ENCODE assay signal across 19 cellular contexts in the genomic region with DNA sequence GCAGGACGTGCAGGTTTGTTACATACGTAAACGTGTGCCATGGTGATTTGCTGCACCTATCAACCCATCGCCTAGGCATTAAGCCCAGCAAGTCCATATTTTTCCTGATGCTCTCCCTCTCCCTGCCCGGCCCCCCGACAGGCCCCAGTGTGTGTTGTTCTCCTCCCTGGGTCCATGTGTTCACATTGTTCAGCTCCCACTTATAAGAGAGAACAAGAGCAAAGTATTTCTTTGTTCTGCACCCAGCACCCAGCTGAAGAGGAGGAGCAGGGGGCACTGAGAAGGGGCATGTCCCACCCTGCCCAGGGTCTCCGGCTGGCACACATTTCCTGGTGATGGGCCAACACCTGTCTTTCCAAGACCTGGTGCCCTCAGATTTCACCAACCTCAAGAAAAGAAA.
DNase-seq lines count a peak whose midpoint lies in the region; ATAC-seq and TF ChIP-seq lines count a peak whose summit lies in the region.
"Had no signal": no experiment of that assay in that cellular context is flagged by ENCODE, and none has a peak within 500 bp of the region (broad histone marks: within the 10 kb centered on the region; RNA-seq: fewer than 3 reads in every experiment).

No MANE protein-coding gene starts in this region.

- H3K79me1 ChIP-seq in neuronal stem cell (ENCODE audit: low read depth, low read length) = no peaks in the 10 kb centered on the region

- H3K9ac ChIP-seq in neuronal stem cell (ENCODE audit: low read depth, low read length, poor library complexity) (no peak overlapping the region), smooth muscle cell (ENCODE audit: low read depth) (peak overlapping the region; percentile 54), Karpas-422 (ENCODE audit: low read length) (no peak overlapping the region)
- H3K9ac ChIP-seq: BLaER1 treated with 17β-estradiol and CSF1 and Interleukin-3, amounts not matched to agents 10 nM and 100 nM had no signal

- H3K4me3 ChIP-seq in GM23338 (no peak overlapping the region), esophagus muscularis mucosa (no peak overlapping the region), neuronal stem cell (ENCODE audit: low read length in 2 of 2) (no peak overlapping the region), smooth muscle cell (no peak overlapping the region), Karpas-422 (ENCODE audit: low read length) (no peak overlapping the region), suprapubic skin (no peak overlapping the region)
- H3K4me3 ChIP-seq: A549; BLaER1 treated with 17β-estradiol and CSF1 and Interleukin-3, amounts not matched to agents 10 nM and 100 nM had no signal

- DNase-seq in GM23338 (ENCODE audit: low spot score) = no peak
- peak; percentile 72 for DNase-seq in esophagus muscularis mucosa (ENCODE audit: extremely low spot score)
- DNase-seq in neuronal stem cell (ENCODE audit: low spot score) = no peak
- DNase-seq in smooth muscle cell (lab: John Stamatoyannopoulos, UW; ENCODE audit: unreplicated experiment) = no peak
- no peak for DNase-seq in Karpas-422
- DNase-seq in kidney tubule cell (ENCODE audit: low spot score) = no peak
- no peak for DNase-seq in suprapubic skin (ENCODE audit: low spot score in 2 of 2)
- DNase-seq: AML-193; Caco-2; Calu3; CD4-positive, alpha-beta T cell; CD8-positive, alpha-beta T cell; DMS79 treated with DMSO at 0.1 percent for 48 hours; GF-D8 had no signal

- H3K23ac ChIP-seq in neuronal stem cell (ENCODE audit: low read depth, low read length, poor library complexity) = no peak overlapping the region

- no peaks in the 10 kb centered on the region for H3K36me3 ChIP-seq in GM23338 (ENCODE audit: insufficient read depth)
- no peaks in the 10 kb centered on the region for H3K36me3 ChIP-seq in esophagus muscularis mucosa
- H3K36me3 ChIP-seq in neuronal stem cell (replicated peaks in 1 of 2; ENCODE audit: control insufficient read depth in 2 of 2, insufficient read depth in 2 of 2, low read length in 2 of 2) = no peaks in the 10 kb centered on the region
- H3K36me3 ChIP-seq in smooth muscle cell (ENCODE audit: low read depth) = no peaks in the 10 kb centered on the region
- no peaks in the 10 kb centered on the region for H3K36me3 ChIP-seq in Karpas-422 (ENCODE audit: insufficient read depth, low read length)
- no peaks in the 10 kb centered on the region for H3K36me3 ChIP-seq in suprapubic skin
- H3K36me3 ChIP-seq: BLaER1 treated with 17β-estradiol and CSF1 and Interleukin-3, amounts not matched to agents 10 nM and 100 nM had no signal

- no peaks in the 10 kb centered on the region for H3K4me1 Mint-ChIP-seq in GM23338
- H3K4me1 Mint-ChIP-seq: B cell had no signal

- H3K4me1 ChIP-seq in GM23338 (ENCODE audit: insufficient read depth) (no peaks in the 10 kb centered on the region), esophagus muscularis mucosa (no peaks in the 10 kb centered on the region), neuronal stem cell (ENCODE audit: control insufficient read depth in 2 of 2, insufficient read depth in 1 of 2, low read depth in 1 of 2, low read length in 2 of 2) (peaks cover 0 to 1% of the 10 kb centered on the region in 2 donors), smooth muscle cell (ENCODE audit: low read depth) (peaks cover 5% of the 10 kb centered on the region), Karpas-422 (ENCODE audit: low read length) (no peaks in the 10 kb centered on the region), suprapubic skin (no peaks in the 10 kb centered on the region)
- H3K4me1 ChIP-seq: A549; BLaER1 treated with 17β-estradiol and CSF1 and Interleukin-3, amounts not matched to agents 10 nM and 100 nM; Caco-2 had no signal

- H3K9me3 Mint-ChIP-seq in GM23338 = no peaks in the 10 kb centered on the region; the same call in 2 of the 3 replicates
- H3K9me3 Mint-ChIP-seq: CD4-positive, alpha-beta T cell; CD8-positive, alpha-beta T cell had no signal

- H2BK120ac ChIP-seq in neuronal stem cell (ENCODE audit: low read depth, low read length) = no peak overlapping the region

- H3K4ac ChIP-seq in neuronal stem cell (ENCODE audit: low read length) = no peak overlapping the region

- no peak for TF ChIP-seq EP300 in esophagus muscularis mucosa (IDR thresholded peaks at IDR 0.05)
- no peak for TF ChIP-seq EP300 in suprapubic skin (IDR thresholded peaks at IDR 0.05)

- H3K79me2 ChIP-seq in GM23338 (replicated peaks; ENCODE audit: insufficient read depth) = no peaks in the 10 kb centered on the region
- no peaks in the 10 kb centered on the region for H3K79me2 ChIP-seq in smooth muscle cell (ENCODE audit: low read depth)
- H3K79me2 ChIP-seq in Karpas-422 (ENCODE audit: low read length) = no peaks in the 10 kb centered on the region

- H3K36me3 Mint-ChIP-seq in GM23338 (ENCODE audit: low read depth) = no peaks in the 10 kb centered on the region
- H3K36me3 Mint-ChIP-seq: CD8-positive, alpha-beta T cell had no signal

- no peaks in the 10 kb centered on the region for H4K20me1 ChIP-seq in GM23338 (replicated peaks; ENCODE audit: insufficient read depth)
- H4K20me1 ChIP-seq in smooth muscle cell (ENCODE audit: low read depth) = no peaks in the 10 kb centered on the region
- H4K20me1 ChIP-seq in Karpas-422 (ENCODE audit: insufficient read depth, low read depth, low read length) = no peaks in the 10 kb centered on the region
- H4K20me1 ChIP-seq: BLaER1 treated with 17β-estradiol and CSF1 and Interleukin-3, amounts not matched to agents 10 nM and 100 nM had no signal

- H4K91ac ChIP-seq in neuronal stem cell (ENCODE audit: low read depth, low read length, poor library complexity) = no peak overlapping the region

- peaks cover 0 to under 1% (median 0%) of the 10 kb centered on the region in 4 donors for H3K9me3 ChIP-seq in esophagus muscularis mucosa
- H3K9me3 ChIP-seq in neuronal stem cell (replicated peaks in 1 of 2; ENCODE audit: control insufficient read depth in 2 of 2, insufficient read depth in 1 of 2, low read depth in 1 of 2, low read length in 2 of 2) = no peaks in the 10 kb centered on the region
- H3K9me3 ChIP-seq in smooth muscle cell (replicated peaks; ENCODE audit: low read depth) = no peaks in the 10 kb centered on the region
- no peaks in the 10 kb centered on the region for H3K9me3 ChIP-seq in Karpas-422 (ENCODE audit: low read length)
- H3K9me3 ChIP-seq in suprapubic skin = no peaks in the 10 kb centered on the region
- H3K9me3 ChIP-seq: A549, Caco-2 had no signal

- H3K27me3 ChIP-seq in GM23338 (ENCODE audit: insufficient read depth) (no peaks in the 10 kb centered on the region), esophagus muscularis mucosa (no peaks in the 10 kb centered on the region), neuronal stem cell (ENCODE audit: control insufficient read depth in 3 of 3, insufficient read depth in 3 of 3, low read depth in 1 of 3, low read length in 3 of 3) (no peaks in the 10 kb centered on the region), smooth muscle cell (ENCODE audit: low read depth) (no peaks in the 10 kb centered on the region), Karpas-422 (ENCODE audit: low read length) (no peaks in the 10 kb centered on the region), suprapubic skin (no peaks in the 10 kb centered on the region)
- H3K27me3 ChIP-seq: BLaER1 treated with 17β-estradiol and CSF1 and Interleukin-3, amounts not matched to agents 10 nM and 100 nM had no signal

- H2BK5ac ChIP-seq in neuronal stem cell (ENCODE audit: low read length) = no peak overlapping the region

- ATAC-seq in GM23338 = no peak
- ATAC-seq: A549; CD8-positive, alpha-beta T cell had no signal

- H3K27me3 Mint-ChIP-seq in GM23338 (ENCODE audit: insufficient read depth, low read depth, poor library complexity) = no peaks in the 10 kb centered on the region
- H3K27me3 Mint-ChIP-seq: CD4-positive, alpha-beta T cell had no signal

- H3K27ac ChIP-seq in GM23338 (ENCODE audit: low read depth) = no peak overlapping the region
- no peak overlapping the region for H3K27ac ChIP-seq in esophagus muscularis mucosa (replicated peaks in 1 of 4)
- H3K27ac ChIP-seq in neuronal stem cell (replicated peaks; ENCODE audit: low read length) = no peak overlapping the region
- H3K27ac ChIP-seq in smooth muscle cell (ENCODE audit: low read depth) = peak overlapping the region; percentile 87
- no peak overlapping the region for H3K27ac ChIP-seq in Karpas-422 (ENCODE audit: low read length)
- no peak overlapping the region for H3K27ac ChIP-seq in suprapubic skin
- H3K27ac ChIP-seq: 22Rv1; A549; BLaER1 treated with 17β-estradiol and CSF1 and Interleukin-3, amounts not matched to agents 10 nM and 100 nM; C4-2B had no signal

- TF ChIP-seq POLR2A in esophagus muscularis mucosa (IDR thresholded peaks at IDR 0.05; ENCODE audit: low read depth) (no peak), suprapubic skin (IDR thresholded peaks at IDR 0.05) (no peak)

- H3K4me2 ChIP-seq in GM23338 (no peak overlapping the region), neuronal stem cell (ENCODE audit: insufficient read depth, low read length, poor library complexity, severe bottlenecking) (no peak overlapping the region), smooth muscle cell (peak overlapping the region; percentile 50), Karpas-422 (ENCODE audit: low read depth, low read length, poor library complexity, severe bottlenecking) (no peak overlapping the region)
- H3K4me2 ChIP-seq: A549; BLaER1 treated with 17β-estradiol and CSF1 and Interleukin-3, amounts not matched to agents 10 nM and 100 nM had no signal

- 85% methylated on average over 7 of the region's 7 CpGs for WGBS in esophagus muscularis mucosa
- no CpG with 5 or more reads among the region's 7 CpGs for WGBS in neuronal stem cell (ENCODE audit: extremely low coverage in 2 of 2, insufficient read length in 2 of 2, insufficient replicate concordance in 1 of 2), 2 donors
- 46% methylated on average over 7 of the region's 7 CpGs for WGBS in smooth muscle cell (ENCODE audit: low lambda C conversion rate)
- 86% methylated on average over 7 of the region's 7 CpGs for WGBS in suprapubic skin

- no peak overlapping the region for H3K4me3 Mint-ChIP-seq in GM23338
- H3K4me3 Mint-ChIP-seq: B cell; CD4-positive, alpha-beta T cell; CD8-positive, alpha-beta T cell had no signal

- H2BK15ac ChIP-seq in neuronal stem cell (ENCODE audit: low read length) = no peak overlapping the region

- peak overlapping the region; percentile 75 for H2BK12ac ChIP-seq in neuronal stem cell (ENCODE audit: low read length)

- H2AK5ac ChIP-seq in neuronal stem cell (ENCODE audit: low read depth, low read length) = no peak overlapping the region

- peak overlapping the region; percentile 63; the same call in 1 of the 2 replicates for H2AFZ ChIP-seq in GM23338
- no peak overlapping the region for H2AFZ ChIP-seq in neuronal stem cell (ENCODE audit: low read length)
- peak overlapping the region; percentile 61 for H2AFZ ChIP-seq in smooth muscle cell (ENCODE audit: low read depth)
- no peak overlapping the region for H2AFZ ChIP-seq in Karpas-422 (ENCODE audit: low read length)

- H3K9me2 ChIP-seq in GM23338 (ENCODE audit: insufficient read depth) = no peaks in the 10 kb centered on the region
- H3K9me2 ChIP-seq in Karpas-422 (replicated peaks; ENCODE audit: insufficient read depth, low read length) = no peaks in the 10 kb centered on the region

- no peak overlapping the region for H4K8ac ChIP-seq in neuronal stem cell (ENCODE audit: low read depth, low read length)

- H3K18ac ChIP-seq in neuronal stem cell (ENCODE audit: low read length) = no peak overlapping the region

- no peak overlapping the region for H3K14ac ChIP-seq in neuronal stem cell (ENCODE audit: low read length)

- H3K27ac Mint-ChIP-seq in GM23338 = no peak overlapping the region
- H3K27ac Mint-ChIP-seq: B cell; CD4-positive, alpha-beta T cell; CD8-positive, alpha-beta T cell had no signal

- intact Hi-C loops in esophagus muscularis mucosa (cut with DNase I) = no loop called here

- H3F3A ChIP-seq in GM23338 (replicated peaks; ENCODE audit: low read depth) (no peaks in the 10 kb centered on the region), smooth muscle cell (ENCODE audit: low read depth) (peaks cover 8% of the 10 kb centered on the region)

- TF ChIP-seq CTCF in GM23338 (conservative IDR thresholded peaks at IDR 0.05; ENCODE audit: low read depth in 2 of 2) = no peak
- TF ChIP-seq CTCF in esophagus muscularis mucosa (IDR thresholded peaks at IDR 0.05) = no peak
- no peak for TF ChIP-seq CTCF in smooth muscle cell (IDR thresholded peaks at IDR 0.05; ENCODE audit: borderline replicate concordance, insufficient read depth, poor library complexity, severe bottlenecking)
- TF ChIP-seq CTCF in suprapubic skin (IDR thresholded peaks at IDR 0.05) = no peak

Comparison
In these comparisons a context has a peak if more than half of its experiments do, and no peak if none do; other contexts are left out.
1. H2AFZ ChIP-seq: peak in GM23338 (single experiment) and smooth muscle cell (single experiment); none in neuronal stem cell (single experiment) and Karpas-422 (single experiment).